In the genomic region with DNA sequence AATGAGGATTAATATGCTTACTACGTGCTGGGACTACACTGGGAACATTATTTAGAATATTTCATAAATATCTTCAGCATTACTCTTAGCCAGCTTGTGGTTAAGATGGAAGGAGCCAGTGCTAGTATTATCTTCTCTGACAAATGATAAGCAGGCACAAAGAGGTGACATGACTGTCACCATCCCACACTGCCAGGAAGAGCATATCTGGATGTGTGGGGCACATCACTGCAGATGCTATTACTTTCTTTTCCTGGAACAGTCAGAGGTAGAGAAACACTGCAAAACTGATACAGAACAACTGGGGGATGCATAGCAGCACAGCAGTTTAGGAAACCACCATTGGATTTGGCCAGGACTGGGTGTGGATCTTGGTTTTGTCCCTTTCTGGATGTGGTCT, we compare ENCODE assay signal across 13 cellular contexts.
DNase-seq lines count a peak whose midpoint lies in the region; ATAC-seq and TF ChIP-seq lines count a peak whose summit lies in the region.
"Had no signal": no experiment of that assay in that cellular context is flagged by ENCODE, and none has a peak within 500 bp of the region (broad histone marks: within the 10 kb centered on the region; RNA-seq: fewer than 3 reads in every experiment).

No MANE protein-coding gene starts in this region.

- TF ChIP-seq CTCF in colonic mucosa (IDR thresholded peaks at IDR 0.05) (no peak), lower lobe of right lung (IDR thresholded peaks at IDR 0.05) (no peak)

- no peak overlapping the region for H3K4me2 ChIP-seq in trophoblast cell (ENCODE audit: low read length)
- H3K4me2 ChIP-seq: A549 had no signal

- no peaks in the 10 kb centered on the region for H3K79me2 ChIP-seq in trophoblast cell (ENCODE audit: control insufficient read depth, insufficient read depth, low read length, poor library complexity)

- no peak for ATAC-seq in lower lobe of right lung
- ATAC-seq: A549; CD8-positive, alpha-beta T cell had no signal

- H3K4me1 ChIP-seq in adipocyte (ENCODE audit: control insufficient read depth, insufficient read depth, low read length) (peaks cover 63% of the 10 kb centered on the region), colonic mucosa (no peaks in the 10 kb centered on the region), lower lobe of right lung (peaks cover 8% of the 10 kb centered on the region), trophoblast cell (ENCODE audit: control insufficient read depth in 1 of 2, insufficient read depth in 2 of 2, low read length in 2 of 2) (peaks cover 0 to 3% of the 10 kb centered on the region in 2 experiments)
- H3K4me1 ChIP-seq: HAP-1 had no signal

- H3K23ac ChIP-seq in trophoblast cell (ENCODE audit: low read length), result no peak overlapping the region

- H3K36me3 ChIP-seq in adipocyte (ENCODE audit: control insufficient read depth, insufficient read depth, low read length, severe bottlenecking) (no peaks in the 10 kb centered on the region), colonic mucosa (no peaks in the 10 kb centered on the region), lower lobe of right lung (no peaks in the 10 kb centered on the region), trophoblast cell (ENCODE audit: control insufficient read depth in 1 of 2, insufficient read depth in 2 of 2, low read length in 2 of 2) (no peaks in the 10 kb centered on the region)
- H3K36me3 ChIP-seq: HAP-1 had no signal

- no peaks in the 10 kb centered on the region for H3K9me3 ChIP-seq in adipocyte (ENCODE audit: control insufficient read depth, low read length)
- H3K9me3 ChIP-seq in colonic mucosa, result no peaks in the 10 kb centered on the region
- H3K9me3 ChIP-seq in lower lobe of right lung, result no peaks in the 10 kb centered on the region
- no peaks in the 10 kb centered on the region for H3K9me3 ChIP-seq in trophoblast cell (ENCODE audit: insufficient read depth, low read depth, low read length)
- H3K9me3 ChIP-seq: A549, HAP-1 had no signal

- H3K27ac ChIP-seq in colonic mucosa (no peak overlapping the region), lower lobe of right lung (no peak overlapping the region), trophoblast cell (ENCODE audit: low read depth, low read length) (no peak overlapping the region)
- H3K27ac ChIP-seq: A549 had no signal

- no CpG with 5 or more reads among the region's 1 CpG for WGBS in trophoblast cell (ENCODE audit: extremely low coverage, insufficient coverage, insufficient read length)

- H3K4me3 ChIP-seq in adipocyte (ENCODE audit: low read length), result no peak overlapping the region
- H3K4me3 ChIP-seq in colonic mucosa, result no peak overlapping the region
- no peak overlapping the region for H3K4me3 ChIP-seq in lower lobe of right lung
- H3K4me3 ChIP-seq in trophoblast cell (ENCODE audit: low read depth, low read length), result no peak overlapping the region
- H3K4me3 ChIP-seq: A549, HAP-1 had no signal

- no peak overlapping the region for H2AK5ac ChIP-seq in trophoblast cell (ENCODE audit: low read length)

- H4K8ac ChIP-seq in trophoblast cell (ENCODE audit: low read depth, low read length), result no peak overlapping the region

- no peaks in the 10 kb centered on the region for H3K27me3 ChIP-seq in adipocyte (replicated peaks; ENCODE audit: control insufficient read depth, insufficient read depth, low read length)
- no peaks in the 10 kb centered on the region for H3K27me3 ChIP-seq in colonic mucosa
- no peaks in the 10 kb centered on the region for H3K27me3 ChIP-seq in lower lobe of right lung (ENCODE audit: low read depth)
- no peaks in the 10 kb centered on the region for H3K27me3 ChIP-seq in trophoblast cell (ENCODE audit: insufficient read depth, low read length)

- no peak overlapping the region for H2AFZ ChIP-seq in trophoblast cell (ENCODE audit: insufficient read depth, low read length, poor library complexity)

- intact Hi-C loops in colonic mucosa (cut with DNase I), result no loop called here
- intact Hi-C loops in lower lobe of right lung (cut with DNase I), result no loop called here

- peak; percentile 10 for DNase-seq in LHCN-M2 (ENCODE audit: low read depth)
- no peak for DNase-seq in adipocyte (ENCODE audit: low read depth)
- peak; percentile 55 for DNase-seq in putamen (ENCODE audit: low spot score)
- no peak for DNase-seq in colonic mucosa
- no peak for DNase-seq in lower lobe of right lung
- no peak for DNase-seq in trophoblast cell
- DNase-seq: CD8-positive, alpha-beta T cell; COR-L47; DMS153; DND-41; GF-D8 had no signal

- no peak overlapping the region for H3K14ac ChIP-seq in trophoblast cell (ENCODE audit: low read length)

- H2BK12ac ChIP-seq in trophoblast cell (ENCODE audit: low read length), result no peak overlapping the region

- no peak overlapping the region for H2BK120ac ChIP-seq in trophoblast cell (ENCODE audit: insufficient read depth, low read length, poor library complexity)

- no peak overlapping the region for H3K18ac ChIP-seq in trophoblast cell (ENCODE audit: low read length)

- no peak overlapping the region for H4K91ac ChIP-seq in trophoblast cell (ENCODE audit: low read depth, low read length)

- peak overlapping the region; percentile 80 for H3K9ac ChIP-seq in adipocyte (ENCODE audit: low read length)
- no peak overlapping the region for H3K9ac ChIP-seq in colonic mucosa (ENCODE audit: low read depth in 2 of 2, low read length in 2 of 2)
- no peak overlapping the region for H3K9ac ChIP-seq in trophoblast cell (ENCODE audit: low read length)

- no peak overlapping the region for H4K12ac ChIP-seq in trophoblast cell (ENCODE audit: low read depth, low read length)

- no peak overlapping the region for H3K4ac ChIP-seq in trophoblast cell (ENCODE audit: low read depth, low read length)

- no peak overlapping the region for H2BK5ac ChIP-seq in trophoblast cell (ENCODE audit: low read depth, low read length, poor library complexity)

- H3K79me1 ChIP-seq in trophoblast cell (ENCODE audit: low read length), result no peaks in the 10 kb centered on the region

Comparison
In these comparisons a context has a peak if more than half of its experiments do, and no peak if none do; other contexts are left out.
1. DNase-seq: peak in LHCN-M2 (single experiment) and putamen (single experiment); none in adipocyte (single experiment), colonic mucosa (single experiment), lower lobe of right lung (single experiment) and trophoblast cell (0 of 2).